In the genomic region with DNA sequence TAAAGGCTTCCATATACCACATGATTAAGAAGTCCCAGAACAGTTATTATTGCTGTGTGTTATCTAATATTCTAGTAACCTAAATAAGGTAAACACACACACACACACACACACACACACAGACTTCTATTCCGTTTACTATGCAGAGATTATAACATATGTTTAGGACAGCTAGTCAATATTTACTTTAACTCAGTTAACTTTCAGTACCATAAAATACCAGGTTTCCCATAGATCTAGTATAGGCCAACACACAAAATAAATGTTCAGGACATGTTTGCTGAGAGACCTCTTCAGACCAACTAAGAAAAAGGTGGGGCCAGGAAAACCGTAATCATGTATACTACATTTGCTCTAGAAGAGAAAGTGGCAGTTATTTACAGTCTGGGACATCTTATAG, we compare ENCODE assay signal across 8 cellular contexts.
"Had no signal": no experiment of that assay in that cellular context is flagged by ENCODE, and none has a peak within 500 bp of the region (broad histone marks: within the 10 kb centered on the region; RNA-seq: fewer than 3 reads in every experiment).

No MANE protein-coding gene starts in this region.

- FAIRE-seq: G401.6, GM12878, GM12891, GM12892, GM18507, GM19239 had no signal

- DNase-seq: GDM1, GF-D8 had no signal

- H3K4me3 ChIP-seq: GM12878 had no signal

- ATAC-seq: GM12878 had no signal
